Comparison of ENCODE assay signal across 9 cellular contexts in genomic region chr20:50690979-50691584, GRCh38. TPM values are rescaled to one million over a fixed set of nuclear protein-coding genes. Genes with fewer than 3 reads are reported as not detected.
DNase-seq lines count a peak whose midpoint lies in the region; ATAC-seq and TF ChIP-seq lines count a peak whose summit lies in the region.
"Had no signal": no experiment of that assay in that cellular context is flagged by ENCODE, and none has a peak within 500 bp of the region (broad histone marks: within the 10 kb centered on the region; RNA-seq: fewer than 3 reads in every experiment).

A gene with protein sequence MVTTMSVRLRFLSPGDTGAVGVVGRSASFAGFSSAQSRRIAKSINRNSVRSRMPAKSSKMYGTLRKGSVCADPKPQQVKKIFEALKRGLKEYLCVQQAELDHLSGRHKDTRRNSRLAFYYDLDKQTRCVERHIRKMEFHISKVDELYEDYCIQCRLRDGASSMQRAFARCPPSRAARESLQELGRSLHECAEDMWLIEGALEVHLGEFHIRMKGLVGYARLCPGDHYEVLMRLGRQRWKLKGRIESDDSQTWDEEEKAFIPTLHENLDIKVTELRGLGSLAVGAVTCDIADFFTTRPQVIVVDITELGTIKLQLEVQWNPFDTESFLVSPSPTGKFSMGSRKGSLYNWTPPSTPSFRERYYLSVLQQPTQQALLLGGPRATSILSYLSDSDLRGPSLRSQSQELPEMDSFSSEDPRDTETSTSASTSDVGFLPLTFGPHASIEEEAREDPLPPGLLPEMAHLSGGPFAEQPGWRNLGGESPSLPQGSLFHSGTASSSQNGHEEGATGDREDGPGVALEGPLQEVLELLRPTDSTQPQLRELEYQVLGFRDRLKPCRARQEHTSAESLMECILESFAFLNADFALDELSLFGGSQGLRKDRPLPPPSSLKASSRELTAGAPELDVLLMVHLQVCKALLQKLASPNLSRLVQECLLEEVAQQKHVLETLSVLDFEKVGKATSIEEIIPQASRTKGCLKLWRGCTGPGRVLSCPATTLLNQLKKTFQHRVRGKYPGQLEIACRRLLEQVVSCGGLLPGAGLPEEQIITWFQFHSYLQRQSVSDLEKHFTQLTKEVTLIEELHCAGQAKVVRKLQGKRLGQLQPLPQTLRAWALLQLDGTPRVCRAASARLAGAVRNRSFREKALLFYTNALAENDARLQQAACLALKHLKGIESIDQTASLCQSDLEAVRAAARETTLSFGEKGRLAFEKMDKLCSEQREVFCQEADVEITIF (minus strand): TSS chr20:50691542. CDS start chr20:50691128, 414 bp downstream.

- H3K9ac ChIP-seq in ES-I3 (ENCODE audit: low read depth, low read length) = peak within 1 kb of the TSS; percentile 40

- H3K27ac Mint-ChIP-seq in activated T-helper 17 cell treated with anti-CD3 and anti-CD28 coated beads, Interleukin-2, amount 50 U/mL, for 72 hours = no peak within 1 kb of the TSS

- H3K9me3 Mint-ChIP-seq in activated T-helper 17 cell treated with anti-CD3 and anti-CD28 coated beads, Interleukin-2, amount 50 U/mL, for 72 hours = no peaks in the 10 kb centered on the region

- in situ Hi-C loops in HAP-1 (cut with MboI; ENCODE audit: low sequenced_read_pairs) = no loop called here

- H3K4me3 ChIP-seq in right cardiac atrium (ENCODE audit: low read length) (peak within 1 kb of the TSS; percentile 59), HAP-1 (no peak within 1 kb of the TSS)

- intact Hi-C loops in right cardiac atrium (cut with DNase I) = no loop called here

- H3K36me3 Mint-ChIP-seq in activated T-helper 17 cell treated with anti-CD3 and anti-CD28 coated beads, Interleukin-2, amount 50 U/mL, for 72 hours (ENCODE audit: low read depth) = no peaks in the 10 kb centered on the region

- H3K4me1 Mint-ChIP-seq in activated T-helper 17 cell treated with anti-CD3 and anti-CD28 coated beads, Interleukin-2, amount 50 U/mL, for 72 hours = no peaks in the 10 kb centered on the region

- POLR2A ChIA-PET in HEK293T (lab: Yijun Ruan, JAX) = no interaction called here

- H3K27ac ChIP-seq in right cardiac atrium (ENCODE audit: low read length) = peak within 1 kb of the TSS; percentile 29

- WGBS in right cardiac atrium = 3% methylated on average over 32 of the region's 32 CpGs

- peak within 1 kb of the TSS; percentile 15 for H3K4me3 Mint-ChIP-seq in activated T-helper 17 cell treated with anti-CD3 and anti-CD28 coated beads, Interleukin-2, amount 50 U/mL, for 72 hours

- peak in 2 of 3 donors; percentile 61 to 68 for DNase-seq in right cardiac atrium
- DNase-seq in retina = peak; percentile 72
- no peak for DNase-seq in HAP-1 (ENCODE audit: low spot score in 2 of 2)
- DNase-seq in activated CD4-positive, CD25-positive, alpha-beta regulatory T cell (lab: John Stamatoyannopoulos, UW) = no peak
- no peak for DNase-seq in HEK293T (ENCODE audit: extremely low spot score)

- H3K27me3 Mint-ChIP-seq in activated T-helper 17 cell treated with anti-CD3 and anti-CD28 coated beads, Interleukin-2, amount 50 U/mL, for 72 hours = peaks cover 42% of the 10 kb centered on the region

- ATAC-seq in activated T-helper 17 cell treated with anti-CD3 and anti-CD28 coated beads, Interleukin-2, amount 50 U/mL, for 72 hours (replicated peaks) = no peak
- peak; percentile 38 to 43 for ATAC-seq in right cardiac atrium
- no peak for ATAC-seq in GM21737 (IDR thresholded peaks at IDR 0.05; ENCODE audit: unreplicated experiment)

- no peaks in the 10 kb centered on the region for H3K9me3 ChIP-seq in ES-I3 (ENCODE audit: control insufficient read depth, insufficient read depth, low read length)
- no peaks in the 10 kb centered on the region for H3K9me3 ChIP-seq in right cardiac atrium (ENCODE audit: control insufficient read depth, low read length)
- H3K9me3 ChIP-seq in HAP-1 = no peaks in the 10 kb centered on the region

- no peaks in the 10 kb centered on the region for H3K27me3 ChIP-seq in right cardiac atrium (ENCODE audit: control insufficient read depth, insufficient read depth)
- H3K27me3 ChIP-seq in HAP-1 (ENCODE audit: low read depth) = peaks cover 3% of the 10 kb centered on the region; the same call in 1 of the 2 replicates

- CTCF ChIA-PET in HEK293T (lab: Yijun Ruan, JAX) = interaction anchor here (0.8 kb wide), 1 partner anchor 65 kb away, joined by 3 read pairs; no protein-coding TSS in a partner anchor

- H3K4me1 ChIP-seq in ES-I3 (ENCODE audit: insufficient read depth, low read length) (peaks cover 36% of the 10 kb centered on the region), right cardiac atrium (ENCODE audit: control insufficient read depth, insufficient read depth, low read length) (peaks cover 4% of the 10 kb centered on the region), HAP-1 (no peaks in the 10 kb centered on the region)

- no peaks in the 10 kb centered on the region for H3K36me3 ChIP-seq in ES-I3 (ENCODE audit: insufficient read depth, low read length)
- no peaks in the 10 kb centered on the region for H3K36me3 ChIP-seq in HAP-1 (replicated peaks)

TF ChIP-seq in HEK293T, 16 proteins besides CTCF, POLR2A, EP300 and RAD21:
- TF ChIP-seq SUZ12 (IDR thresholded peaks at IDR 0.05) = no peak
- no peak for TF ChIP-seq ZNF384 (IDR thresholded peaks at IDR 0.05)
- TF ChIP-seq TARDBP (IDR thresholded peaks at IDR 0.05) = no peak
- TF ChIP-seq PKNOX1 (IDR thresholded peaks at IDR 0.05) = no peak
- TF ChIP-seq L3MBTL2 (conservative IDR thresholded peaks at IDR 0.05) = no peak
- no peak for TF ChIP-seq SP1 (IDR thresholded peaks at IDR 0.05)

RNA-seq across cellular contexts. Expression of the gene that starts here (rescaled TPM):
- total RNA-seq in activated T-helper 17 cell treated with anti-CD3 and anti-CD28 coated beads, Interleukin-2, amount 50 U/mL, for 72 hours = not detected
- 1 to 10 TPM; 2.1 to 6.9 (median 2.9) TPM for total RNA-seq in right cardiac atrium
- 12.9 TPM for polyA plus RNA-seq in right cardiac atrium
- total RNA-seq: T-helper 1 cell treated with Interleukin-12 subunit alpha and Interleukin-12 subunit beta and Interleukin-4 antibody, amounts not matched to agents 30 ng/mL and 1 ng/mL, for 36 hours had no signal

Comparison
In these comparisons a context has a peak if more than half of its experiments do, and no peak if none do; other contexts are left out.
1. ATAC-seq: peak in right cardiac atrium (2 of 2); none in activated T-helper 17 cell treated with anti-CD3 and anti-CD28 coated beads, Interleukin-2, amount 50 U/mL, for 72 hours (single experiment) and GM21737 (single experiment).
2. DNase-seq: peak in right cardiac atrium (2 of 3) and retina (single experiment); none in HAP-1 (0 of 2), activated CD4-positive, CD25-positive, alpha-beta regulatory T cell (0 of 4) and HEK293T (single experiment).